Comparison of ENCODE assay signal across 20 cellular contexts in genomic region chr20:57666106-57666833, GRCh38. TPM values are rescaled to one million over a fixed set of nuclear protein-coding genes. Genes with fewer than 3 reads are reported as not detected.
"Had no signal": no experiment of that assay in that cellular context is flagged by ENCODE, and none has a peak within 500 bp of the region (broad histone marks: within the 10 kb centered on the region; RNA-seq: fewer than 3 reads in every experiment).

No MANE protein-coding gene starts in this region.

- H3K27ac Mint-ChIP-seq: activated CD4-positive, alpha-beta T cell treated with anti-CD3 and anti-CD28 coated beads, Interleukin-2, amount 10 ng/mL, durations not matched to agents 7 days and 5 days; activated naive CD4-positive, alpha-beta T cell treated with anti-CD3 and anti-CD28 coated beads for 36 hours; activated T-helper 17 cell treated with anti-CD3 and anti-CD28 coated beads, Interleukin-2, amount 50 U/mL, for 72 hours had no signal

- H3K27ac ChIP-seq: sigmoid colon, suprapubic skin had no signal

- H3K27me3 Mint-ChIP-seq: activated CD4-positive, alpha-beta T cell treated with anti-CD3 and anti-CD28 coated beads, Interleukin-2, amount 10 ng/mL, durations not matched to agents 7 days and 5 days; activated T-helper 17 cell treated with anti-CD3 and anti-CD28 coated beads, Interleukin-2, amount 50 U/mL, for 72 hours had no signal

- H3K27me3 ChIP-seq: sigmoid colon, suprapubic skin had no signal

- H3K4me1 ChIP-seq: sigmoid colon had no signal

- H3K36me3 Mint-ChIP-seq: naive thymus-derived CD4-positive, alpha-beta T cell had no signal

- H3K9me3 ChIP-seq: prostate gland, sigmoid colon, suprapubic skin had no signal

- H3K36me3 ChIP-seq: sigmoid colon, suprapubic skin had no signal

- H3K9me3 Mint-ChIP-seq: activated CD4-positive, alpha-beta T cell treated with anti-CD3 and anti-CD28 coated beads, Interleukin-2, amount 10 ng/mL, durations not matched to agents 7 days and 5 days; activated naive CD4-positive, alpha-beta T cell treated with anti-CD3 and anti-CD28 coated beads for 36 hours; activated T-helper 17 cell treated with anti-CD3 and anti-CD28 coated beads, Interleukin-2, amount 50 U/mL, for 72 hours; naive thymus-derived CD4-positive, alpha-beta T cell had no signal

- H3K4me3 Mint-ChIP-seq: activated CD4-positive, alpha-beta T cell treated with anti-CD3 and anti-CD28 coated beads, Interleukin-2, amount 10 ng/mL, durations not matched to agents 7 days and 5 days; activated naive CD4-positive, alpha-beta T cell treated with anti-CD3 and anti-CD28 coated beads for 36 hours; activated T-helper 17 cell treated with anti-CD3 and anti-CD28 coated beads, Interleukin-2, amount 50 U/mL, for 72 hours; naive thymus-derived CD4-positive, alpha-beta T cell had no signal

- ATAC-seq: activated T-helper 17 cell treated with anti-CD3 and anti-CD28 coated beads, Interleukin-2, amount 50 U/mL, for 72 hours; naive thymus-derived CD4-positive, alpha-beta T cell; stimulated activated naive CD8-positive, alpha-beta T cell treated with anti-CD3 and anti-CD28 coated beads, Interleukin-15, Interleukin-2, amounts not matched to agents 100 U/mL and 50 U/mL, for 24 hours had no signal

- H3K4me1 Mint-ChIP-seq: activated CD4-positive, alpha-beta T cell treated with anti-CD3 and anti-CD28 coated beads, Interleukin-2, amount 10 ng/mL, durations not matched to agents 7 days and 5 days; activated T-helper 17 cell treated with anti-CD3 and anti-CD28 coated beads, Interleukin-2, amount 50 U/mL, for 72 hours had no signal

- DNase-seq: activated CD4-positive, alpha-beta T cell treated with anti-CD3 and anti-CD28 coated beads, Interleukin-2, amount 10 ng/mL, durations not matched to agents 7 days and 5 days; activated CD4-positive, CD25-positive, alpha-beta regulatory T cell; activated CD8-positive, alpha-beta memory T cell treated with anti-CD3 and anti-CD28 coated beads for 24 hours; activated naive CD4-positive, alpha-beta T cell treated with anti-CD3 and anti-CD28 coated beads for 36 hours; activated T-cell treated with anti-CD3 and anti-CD28 coated beads for 4 hours; caudate nucleus; effector CD4-positive, alpha-beta T cell; foreskin melanocyte; islet precursor cell; naive thymus-derived CD4-positive, alpha-beta T cell; nucleus accumbens; stimulated activated CD4-positive, alpha-beta T cell treated with anti-CD3 and anti-CD28 coated beads, Interleukin-12 subunit alpha, Interleukin-12 subunit beta, amount 100 ng/mL, for 4 hours; stimulated activated CD4-positive, alpha-beta T cell treated with anti-CD3 and anti-CD28 coated beads, Interleukin-2, amount 100 ng/mL, for 48 hours; stimulated activated naive CD8-positive, alpha-beta T cell treated with anti-CD3 and anti-CD28 coated beads, Interleukin-15, Interleukin-2, amounts not matched to agents 100 U/mL and 50 U/mL, for 24 hours had no signal

- H3K4me3 ChIP-seq: coronary artery, prostate gland, sigmoid colon, suprapubic skin had no signal

RNA-seq across cellular contexts. Expression of gene ZBP1, which starts 46.0 kb away (rescaled TPM):
- total RNA-seq: urinary bladder had no signal
